Comparison of ENCODE assay signal across 21 cellular contexts in genomic region chr2:104790901-104791495, GRCh38.
"Had no signal": no experiment of that assay in that cellular context is flagged by ENCODE, and none has a peak within 500 bp of the region (broad histone marks: within the 10 kb centered on the region; RNA-seq: fewer than 3 reads in every experiment).

No MANE protein-coding gene starts in this region.

- H3K36me3 Mint-ChIP-seq: activated naive CD8-positive, alpha-beta T cell; natural killer cell treated with Interleukin-12 subunit alpha and Interleukin-12 subunit beta and Interleukin-15 and Interleukin-18, amount 100 ng/mL, for 72 hours had no signal

- H3K4me3 Mint-ChIP-seq: activated CD4-positive, alpha-beta T cell treated with anti-CD3 and anti-CD28 coated beads, Interleukin-2, amount 10 ng/mL, durations not matched to agents 7 days and 5 days; activated CD8-positive, alpha-beta T cell treated with anti-CD3 and anti-CD28 coated beads for 36 hours; activated naive CD8-positive, alpha-beta T cell; natural killer cell treated with Interleukin-12 subunit alpha and Interleukin-12 subunit beta and Interleukin-15 and Interleukin-18, amount 100 ng/mL, for 72 hours had no signal

- DNase-seq: activated CD4-positive, alpha-beta T cell treated with anti-CD3 and anti-CD28 coated beads, Interleukin-2, amount 10 ng/mL, durations not matched to agents 7 days and 5 days; activated CD4-positive, CD25-positive, alpha-beta regulatory T cell treated with anti-CD3 and anti-CD28 coated beads, Interleukin-2, amount 50 U/mL, for 72 hours; activated CD8-positive, alpha-beta T cell treated with anti-CD3 and anti-CD28 coated beads for 36 hours; activated naive CD4-positive, alpha-beta T cell treated with Interleukin-2 at 50 U/mL for 16 hours; activated T-cell treated with anti-CD3 and anti-CD28 coated beads, Interleukin-2, amount 50 U/mL, for 48 hours; body of pancreas; cortex of kidney; foreskin keratinocyte; heart right ventricle; left lung; lower lobe of right lung; mucosa of descending colon; pancreas; stimulated activated CD4-positive, alpha-beta T cell treated with anti-CD3 and anti-CD28 coated beads, Interleukin-12 subunit alpha, Interleukin-12 subunit beta, amount 100 ng/mL, for 4 hours; stimulated activated CD4-positive, alpha-beta T cell treated with anti-CD3 and anti-CD28 coated beads, Interleukin-4, amount 100 ng/mL, for 1 hour; stimulated activated naive CD8-positive, alpha-beta T cell treated with anti-CD3 and anti-CD28 coated beads, Interleukin-15, Interleukin-2, amounts not matched to agents 100 U/mL and 50 U/mL, for 24 hours; testis; transverse colon; WERI-Rb-1 had no signal

- H3K9me3 Mint-ChIP-seq: activated CD4-positive, alpha-beta T cell treated with anti-CD3 and anti-CD28 coated beads, Interleukin-2, amount 10 ng/mL, durations not matched to agents 7 days and 5 days; activated CD8-positive, alpha-beta T cell treated with anti-CD3 and anti-CD28 coated beads for 36 hours; natural killer cell treated with Interleukin-12 subunit alpha and Interleukin-12 subunit beta and Interleukin-15 and Interleukin-18, amount 100 ng/mL, for 72 hours had no signal

- H3K27ac Mint-ChIP-seq: activated CD4-positive, alpha-beta T cell treated with anti-CD3 and anti-CD28 coated beads, Interleukin-2, amount 10 ng/mL, durations not matched to agents 7 days and 5 days; activated CD8-positive, alpha-beta T cell treated with anti-CD3 and anti-CD28 coated beads for 36 hours; activated naive CD8-positive, alpha-beta T cell; natural killer cell treated with Interleukin-12 subunit alpha and Interleukin-12 subunit beta and Interleukin-15 and Interleukin-18, amount 100 ng/mL, for 72 hours had no signal

- H3K27me3 Mint-ChIP-seq: activated CD4-positive, alpha-beta T cell treated with anti-CD3 and anti-CD28 coated beads, Interleukin-2, amount 10 ng/mL, durations not matched to agents 7 days and 5 days had no signal

- H3K4me1 Mint-ChIP-seq: activated CD4-positive, alpha-beta T cell treated with anti-CD3 and anti-CD28 coated beads, Interleukin-2, amount 10 ng/mL, durations not matched to agents 7 days and 5 days had no signal

- ATAC-seq: activated CD8-positive, alpha-beta T cell treated with anti-CD3 and anti-CD28 coated beads for 36 hours; body of pancreas; foreskin keratinocyte; left lung; lower lobe of right lung; mucosa of descending colon; natural killer cell treated with Interleukin-12 subunit alpha and Interleukin-12 subunit beta and Interleukin-15 and Interleukin-18, amount 100 ng/mL, for 72 hours; pancreas; stimulated activated naive CD8-positive, alpha-beta T cell treated with anti-CD3 and anti-CD28 coated beads, Interleukin-15, Interleukin-2, amounts not matched to agents 100 U/mL and 50 U/mL, for 24 hours had no signal
